In the genomic region with DNA sequence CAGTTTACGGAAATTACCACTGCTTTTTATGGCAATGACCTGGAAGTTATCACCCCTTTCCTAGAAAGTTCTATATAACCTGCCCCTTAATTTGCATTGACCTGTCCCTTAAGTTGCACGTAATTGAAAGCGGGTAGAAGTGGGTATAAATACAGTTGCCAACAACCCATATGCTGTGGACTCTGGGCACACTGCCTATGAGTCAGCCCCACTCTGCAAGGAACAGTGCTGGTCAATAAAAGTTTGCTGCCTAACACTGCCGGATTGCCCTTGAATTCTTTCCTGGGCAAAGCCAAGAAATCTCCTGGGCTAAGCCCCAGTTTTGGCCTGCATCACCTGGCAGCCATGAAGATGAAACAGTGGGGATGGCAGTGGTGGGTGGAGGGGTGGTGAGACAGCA, we compare ENCODE assay signal across 25 cellular contexts.
"Had no signal": no experiment of that assay in that cellular context is flagged by ENCODE, and none has a peak within 500 bp of the region (broad histone marks: within the 10 kb centered on the region; RNA-seq: fewer than 3 reads in every experiment).

No MANE protein-coding gene starts in this region.

- H2AFZ ChIP-seq: neural progenitor cell had no signal

- H3K36me3 Mint-ChIP-seq: mesothelial cell of epicardium; naive thymus-derived CD4-positive, alpha-beta T cell; neural progenitor cell had no signal

- H3K27ac Mint-ChIP-seq: mesothelial cell of epicardium, nephron, neural progenitor cell had no signal

- H3K9me3 ChIP-seq: esophagus squamous epithelium, heart right ventricle, left lung, psoas muscle, sigmoid colon, stomach, thyroid gland, vagina had no signal

- H3K4me1 Mint-ChIP-seq: mesothelial cell of epicardium; naive thymus-derived CD4-positive, alpha-beta T cell; nephron; neural progenitor cell had no signal

- H3K4me3 Mint-ChIP-seq: effector memory CD8-positive, alpha-beta T cell; mesothelial cell of epicardium; naive thymus-derived CD4-positive, alpha-beta T cell; nephron; neural progenitor cell had no signal

- DNase-seq: cortex of kidney; effector memory CD8-positive, alpha-beta T cell; erythroblast; esophagus squamous epithelium; foreskin melanocyte; glutamatergic neuron; heart right ventricle; hippocampal formation; left cardiac atrium; left lung; mesenchymal stem cell; naive thymus-derived CD4-positive, alpha-beta T cell; psoas muscle; sigmoid colon; stimulated activated CD4-positive, alpha-beta T cell treated with anti-CD3 and anti-CD28 coated beads, Interleukin-15, amount 100 ng/mL, for 24 hours; stimulated activated CD4-positive, alpha-beta T cell treated with anti-CD3 and anti-CD28 coated beads, Interleukin-2, amount 100 ng/mL, for 48 hours; stimulated activated naive CD4-positive, alpha-beta T cell treated with Interleukin-2 at 50 U/mL for 16 hours; stomach; thyroid gland; trophoblast cell had no signal

- H3K9me3 Mint-ChIP-seq: effector memory CD8-positive, alpha-beta T cell; mesothelial cell of epicardium; naive thymus-derived CD4-positive, alpha-beta T cell; nephron; neural progenitor cell had no signal

- H3K4me3 ChIP-seq: esophagus squamous epithelium, heart right ventricle, left lung, neural progenitor cell, psoas muscle, sigmoid colon, stomach, thyroid gland, vagina had no signal

- H3K36me3 ChIP-seq: esophagus squamous epithelium, heart right ventricle, left lung, neural progenitor cell, sigmoid colon, stomach, thyroid gland, vagina had no signal

- ATAC-seq: effector memory CD8-positive, alpha-beta T cell; heart right ventricle; left cardiac atrium; left lung; naive thymus-derived CD4-positive, alpha-beta T cell; psoas muscle; right cardiac atrium had no signal

- H3K27me3 ChIP-seq: thyroid gland, vagina had no signal

- H3K4me2 ChIP-seq: neural progenitor cell had no signal

- H3K4me1 ChIP-seq: esophagus squamous epithelium, heart right ventricle, left lung, neural progenitor cell, psoas muscle, sigmoid colon, stomach, thyroid gland, vagina had no signal

- H3K27ac ChIP-seq: esophagus squamous epithelium, heart right ventricle, left lung, neural progenitor cell, psoas muscle, sigmoid colon, stomach, thyroid gland, vagina had no signal
